ENCODE assay signal across 17 cellular contexts in the genomic region with DNA sequence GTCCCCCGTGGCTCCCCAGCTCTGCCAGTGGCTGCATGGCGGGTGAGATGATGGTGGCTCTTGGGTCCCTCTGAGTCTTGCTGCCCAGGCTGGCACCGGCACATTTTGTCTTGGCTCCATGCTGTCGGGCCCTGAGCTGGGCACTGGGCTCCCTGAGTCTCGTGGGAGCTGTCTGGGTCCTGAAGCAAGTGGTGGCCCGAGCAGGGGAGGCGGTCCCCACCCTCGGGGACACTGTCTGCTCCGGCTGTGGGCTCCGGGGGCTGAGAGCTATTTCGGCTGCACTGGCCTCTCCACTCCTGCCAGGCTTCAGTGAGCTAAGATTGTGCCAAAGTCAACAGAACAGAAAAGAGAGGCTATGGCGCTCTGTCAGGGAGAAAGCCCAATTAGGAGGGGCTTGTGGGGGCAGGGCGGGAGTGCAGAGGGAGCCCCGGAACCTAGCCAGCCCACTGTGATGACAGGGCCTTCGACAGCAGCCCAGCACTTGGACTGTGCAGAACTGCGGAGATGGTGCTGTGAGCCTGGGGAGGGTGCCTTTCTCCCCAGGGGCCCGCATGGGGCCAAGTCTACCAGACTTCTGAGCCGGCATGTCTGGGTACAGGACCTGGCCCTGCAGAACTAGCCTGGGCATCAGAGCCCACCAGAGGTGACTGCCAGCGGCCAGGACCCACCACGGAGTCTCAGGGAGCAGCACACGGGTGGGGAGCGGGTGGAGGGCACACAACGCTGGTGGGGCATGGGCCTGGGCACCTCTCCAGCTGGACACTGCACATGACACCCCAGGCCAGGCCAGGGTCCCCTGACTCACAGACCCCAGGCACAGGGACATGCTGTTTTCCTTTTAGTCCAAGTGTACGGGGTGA. TPM values are rescaled to one million over a fixed set of nuclear protein-coding genes. Genes with fewer than 3 reads are reported as not detected.
DNase-seq lines count a peak whose midpoint lies in the region; ATAC-seq, FAIRE-seq and TF ChIP-seq lines count a peak whose summit lies in the region.
"Had no signal": no experiment of that assay in that cellular context is flagged by ENCODE, and none has a peak within 500 bp of the region (broad histone marks: within the 10 kb centered on the region; RNA-seq: fewer than 3 reads in every experiment).

No MANE protein-coding gene starts in this region.

- H2BK15ac ChIP-seq in mesenchymal stem cell (ENCODE audit: low read depth, poor library complexity, severe bottlenecking), result peak overlapping the region; percentile 8

- no peak overlapping the region for H3K23ac ChIP-seq in mesenchymal stem cell (ENCODE audit: low read length in 2 of 2)

- H3K79me2 ChIP-seq in K562 (ENCODE audit: control insufficient read depth, insufficient read depth, low read length), result no peaks in the 10 kb centered on the region

- TF ChIP-seq EP300 in K562 (IDR thresholded peaks at IDR 0.05; ENCODE audit: low read length), result no peak

- peaks cover 5% of the 10 kb centered on the region for H3K4me1 ChIP-seq in cardiac muscle cell (ENCODE audit: low read depth)
- peaks cover 0 to 10% of the 10 kb centered on the region in 2 donors for H3K4me1 ChIP-seq in right atrium auricular region
- peaks cover 0 to 51% of the 10 kb centered on the region in 2 experiments; a peak in 2 of 5 replicates for H3K4me1 ChIP-seq in K562 (replicated peaks in 1 of 2; ENCODE audit: control insufficient read depth in 2 of 2, insufficient read depth in 2 of 2, low read length in 2 of 2)
- H3K4me1 ChIP-seq in mesenchymal stem cell (ENCODE audit: control insufficient read depth, insufficient read depth, low read depth, low read length), result peaks cover 8% of the 10 kb centered on the region
- peaks cover 0 to 10% (median 0%) of the 10 kb centered on the region in 3 donors for H3K4me1 ChIP-seq in esophagus squamous epithelium
- H3K4me1 ChIP-seq: vagina had no signal

- TF ChIP-seq RAD21 in K562 (CRISPR knock-in tag; conservative IDR thresholded peaks at IDR 0.05 in 1 of 2, IDR thresholded peaks at IDR 0.05 in 1 of 2), result no peak

- no peak overlapping the region for H2BK5ac ChIP-seq in mesenchymal stem cell (ENCODE audit: low read depth, low read length, poor library complexity, severe bottlenecking)

- no peak overlapping the region for H3K14ac ChIP-seq in mesenchymal stem cell (ENCODE audit: low read length in 2 of 2)

- H3K4me2 ChIP-seq in K562 (ENCODE audit: insufficient read depth, low read length) (no peak overlapping the region), mesenchymal stem cell (ENCODE audit: low read length, poor library complexity, severe bottlenecking) (no peak overlapping the region)

- H3K4me3 ChIP-seq in cardiac muscle cell (no peak overlapping the region), right atrium auricular region (no peak overlapping the region), K562 (no peak overlapping the region), mesenchymal stem cell (ENCODE audit: insufficient read depth in 1 of 2, low read depth in 1 of 2, low read length in 2 of 2) (no peak overlapping the region), esophagus squamous epithelium (no peak overlapping the region)
- H3K4me3 ChIP-seq: vagina had no signal

- intact Hi-C loops in K562 (cut with micrococcal nuclease) (loop anchor here (10.0 kb wide), 1 partner anchor 255 kb away; no protein-coding TSS in a partner anchor), esophagus squamous epithelium (cut with DNase I) (loop anchor here (10.0 kb wide), 1 partner anchor 65 kb away; no protein-coding TSS in a partner anchor)

- TF ChIP-seq CTCF in cardiac muscle cell (IDR thresholded peaks at IDR 0.05; ENCODE audit: low read depth, low read length), result no peak
- no peak for TF ChIP-seq CTCF in right atrium auricular region (IDR thresholded peaks at IDR 0.05)
- no peak for TF ChIP-seq CTCF in K562 (IDR thresholded peaks at IDR 0.05 in 2 of 3, conservative IDR thresholded peaks at IDR 0.05 in 1 of 3; ENCODE audit: insufficient read depth in 2 of 3, low read depth in 1 of 3, low read length in 3 of 3)
- no peak for TF ChIP-seq CTCF in esophagus squamous epithelium (IDR thresholded peaks at IDR 0.05)

- no peak overlapping the region for H4K91ac ChIP-seq in mesenchymal stem cell (ENCODE audit: low read length)

- H2AFZ ChIP-seq in K562 (ENCODE audit: low read depth, low read length) (no peak overlapping the region), mesenchymal stem cell (ENCODE audit: low read depth, low read length) (no peak overlapping the region)

- no peak overlapping the region for H4K8ac ChIP-seq in mesenchymal stem cell (ENCODE audit: low read length)

- no peaks in the 10 kb centered on the region for H3K9me3 ChIP-seq in cardiac muscle cell (ENCODE audit: low read depth)
- no peaks in the 10 kb centered on the region for H3K9me3 ChIP-seq in right atrium auricular region
- peaks cover 7% of the 10 kb centered on the region; the same call in 1 of the 2 replicates for H3K9me3 ChIP-seq in K562 (replicated peaks; ENCODE audit: control insufficient read depth, insufficient read depth, low read depth, low read length)
- no peaks in the 10 kb centered on the region for H3K9me3 ChIP-seq in mesenchymal stem cell (ENCODE audit: control insufficient read depth, low read length)
- no peaks in the 10 kb centered on the region for H3K9me3 ChIP-seq in esophagus squamous epithelium
- H3K9me3 ChIP-seq: vagina had no signal

- H3K18ac ChIP-seq in mesenchymal stem cell (ENCODE audit: low read depth in 1 of 2, low read length in 2 of 2), result no peak overlapping the region

- under 1% methylated on average over 24 of the region's 24 CpGs for WGBS in K562 (ENCODE audit: insufficient coverage, low coverage, missing lambda C conversion rate)
- 83% methylated on average over 24 of the region's 24 CpGs for WGBS in mesenchymal stem cell
- WGBS in esophagus squamous epithelium, 2 donors, result 27 to 30% methylated on average over 6 to 7 of the region's 24 CpGs

- H3K27me3 ChIP-seq in cardiac muscle cell, result no peaks in the 10 kb centered on the region
- H3K27me3 ChIP-seq in right atrium auricular region, result no peaks in the 10 kb centered on the region
- H3K27me3 ChIP-seq in K562 (ENCODE audit: control insufficient read depth in 2 of 2, insufficient read depth in 2 of 2, low read length in 2 of 2), result peaks cover 81 to 99% of the 10 kb centered on the region in 2 experiments
- H3K27me3 ChIP-seq in mesenchymal stem cell (ENCODE audit: control insufficient read depth in 1 of 2, insufficient read depth in 1 of 2, low read length in 2 of 2), result peaks cover 10 to 58% of the 10 kb centered on the region in 2 experiments
- H3K27me3 ChIP-seq in esophagus squamous epithelium, result peaks cover 0 to 16% (median 0%) of the 10 kb centered on the region in 4 donors
- H3K27me3 ChIP-seq: vagina had no signal

- in situ Hi-C loops in K562 (cut with MboI), result no loop called here

- CTCF ChIA-PET in K562 (lab: Yijun Ruan, JAX; ENCODE audit: low intra/inter-chr PET ratio), result no interaction called here

- ATAC-seq in K562 (no peak), GM18861 (IDR thresholded peaks at IDR 0.05; ENCODE audit: unreplicated experiment) (no peak)
- ATAC-seq: activated CD8-positive, alpha-beta T cell treated with anti-CD3 and anti-CD28 coated beads, Interleukin-2, amount 10 ng/mL, durations not matched to agents 7 days and 5 days; activated T-cell treated with anti-CD3 and anti-CD28 coated beads, Interleukin-2, amount 50 U/mL, for 4 hours had no signal

- no TSS peak for BruUV-seq in K562 (replicated peaks; lab: Mats Ljungman, UMichigan)

- DNase-seq in cardiac muscle cell (ENCODE audit: low read depth in 1 of 2, low spot score in 1 of 2), result peak; percentile 11 to 19
- no peak for DNase-seq in right atrium auricular region (ENCODE audit: low spot score)
- DNase-seq in K562 (ENCODE audit: extremely low read depth in 1 of 4, low spot score in 3 of 4), result no peak
- DNase-seq in mesenchymal stem cell, result no peak
- DNase-seq in activated T-cell treated with anti-CD3 and anti-CD28 coated beads, Interleukin-2, amount 50 U/mL, for 1 hour, result no peak
- no peak for DNase-seq in esophagus squamous epithelium (lab: John Stamatoyannopoulos, UW)
- no peak for DNase-seq in NCI-H748 (lab: John Stamatoyannopoulos, UW; ENCODE audit: unreplicated experiment)
- DNase-seq: activated CD4-positive, CD25-positive, alpha-beta regulatory T cell treated with anti-CD3 and anti-CD28 coated beads, Interleukin-2, amount 50 U/mL, for 72 hours; activated CD8-positive, alpha-beta T cell treated with anti-CD3 and anti-CD28 coated beads, Interleukin-2, amount 10 ng/mL, durations not matched to agents 7 days and 5 days; activated naive CD4-positive, alpha-beta T cell treated with anti-CD3 and anti-CD28 coated beads for 36 hours; activated T-cell treated with anti-CD3 and anti-CD28 coated beads, Interleukin-2, amount 50 U/mL, for 4 hours; effector memory CD4-positive, alpha-beta T cell; GF-D8; NCI-H187 treated with DMSO at 0.1 percent for 48 hours; NCI-H524 treated with DMSO at 0.1 percent for 48 hours had no signal

- no peak overlapping the region for H2BK12ac ChIP-seq in mesenchymal stem cell (ENCODE audit: low read length in 2 of 2)

- H3K27ac ChIP-seq in cardiac muscle cell (no peak overlapping the region), right atrium auricular region (no peak overlapping the region), K562 (ENCODE audit: extremely low read depth, low read depth, low read length) (no peak overlapping the region), mesenchymal stem cell (ENCODE audit: low read length, poor library complexity, severe bottlenecking) (no peak overlapping the region), esophagus squamous epithelium (no peak overlapping the region)
- H3K27ac ChIP-seq: vagina had no signal

- no peak overlapping the region for H2BK120ac ChIP-seq in mesenchymal stem cell (ENCODE audit: low read depth, low read length)

- no peak for FAIRE-seq in K562 (lab: Jason Lieb, UNC)

- H3K9ac ChIP-seq in K562 (ENCODE audit: insufficient read depth in 1 of 2, low read depth in 2 of 2, low read length in 2 of 2) (peak overlapping the region in 1 of 2 experiments; percentile 7; a peak in 1 of 4 replicates), mesenchymal stem cell (ENCODE audit: low read length) (no peak overlapping the region)

- H3K4ac ChIP-seq in mesenchymal stem cell (ENCODE audit: low read depth in 1 of 2, low read length in 2 of 2), result no peak overlapping the region

- POLR2A ChIA-PET in K562 (lab: Yijun Ruan, JAX), result interaction anchor here (0.6 to 5.0 kb wide), 12 partner anchors 8 to 728 kb away, joined by 3 to 30 read pairs (median 3); no protein-coding TSS in a partner anchor

- H3K9me1 ChIP-seq in K562 (ENCODE audit: control insufficient read depth, insufficient read depth, low read length), result peaks cover 7% of the 10 kb centered on the region

- H3K79me1 ChIP-seq in mesenchymal stem cell (replicated peaks; ENCODE audit: low read length, poor library complexity, severe bottlenecking), result no peaks in the 10 kb centered on the region

- H3K36me3 ChIP-seq in cardiac muscle cell (no peaks in the 10 kb centered on the region), right atrium auricular region (no peaks in the 10 kb centered on the region), K562 (ENCODE audit: control insufficient read depth, insufficient read depth, low read length) (no peaks in the 10 kb centered on the region), mesenchymal stem cell (ENCODE audit: control insufficient read depth in 1 of 2, insufficient read depth in 2 of 2, low read depth in 1 of 2, low read length in 2 of 2) (no peaks in the 10 kb centered on the region), esophagus squamous epithelium (no peaks in the 10 kb centered on the region)
- H3K36me3 ChIP-seq: vagina had no signal

- no peak overlapping the region for H2AK5ac ChIP-seq in mesenchymal stem cell (ENCODE audit: low read length, severe bottlenecking)

- no peak for TF ChIP-seq POLR2A in K562 (conservative IDR thresholded peaks at IDR 0.05)
- TF ChIP-seq POLR2A in esophagus squamous epithelium (IDR thresholded peaks at IDR 0.05), result no peak

- H4K20me1 ChIP-seq in K562 (replicated peaks; ENCODE audit: control insufficient read depth, insufficient read depth, low read length), result peaks cover 57% of the 10 kb centered on the region

RNA-seq across cellular contexts. Expression of gene RTN4R, which starts 38.0 kb away (rescaled TPM):
- total RNA-seq in cardiac muscle cell (5.3 and 9.8 TPM in 2 replicates), right atrium auricular region (1 to 10 TPM; 1.0 to 2.0 TPM), K562 (2014; rRNA removed) (1.5 and 2.3 TPM in 2 replicates), K562 (2014; rRNA removed; fragmentation: Illumina TruSeq; extraction: Trizol) (not detected in 2 replicates), K562 (2015; rRNA removed; fragmentation: Illumina TruSeq; extraction: Trizol) (0.41 and 0.43 TPM in 2 replicates), K562 (2021) (2.8 and 3.0 TPM in 2 replicates), esophagus squamous epithelium (1 to 10 TPM in 3 of 4 donors, under 1 TPM in 1; 0.97 to 3.9 (median 2.5) TPM)
- polyA plus RNA-seq in cardiac muscle cell (5.2 and 7.4 TPM in 2 replicates), K562 (2011; rRNA removed) (1.3 and 4.4 TPM in 2 replicates), K562 (2014; fragmentation: Illumina TruSeq; extraction: Trizol) (0.46 TPM in 1 of 2 replicates, not detected in the other), K562 (2014; fragmentation: Nextera tagmentation; extraction: Ambion mirVana) (under 1 TPM in 1 of 2 experiments, not detected in 1; 0.04 TPM), K562 (2014; rRNA removed) (1.2 and 2.3 TPM in 2 replicates)
- 0.62 and 4.8 TPM in 2 replicates for total RNA-seq in K562 (2011; cell fraction: chromatin; rRNA removed; ENCODE audit: low replicate concordance)
- total RNA-seq in K562 (2011; cell fraction: nucleolus; rRNA removed), result 7.4 and 9.8 TPM in 2 replicates
- 3.2 and 3.7 TPM in 2 replicates for total RNA-seq in K562 (2011; cell fraction: nucleoplasm; rRNA removed)
- 5.9 and 9.9 TPM in 2 replicates for polyA plus RNA-seq in K562 (2011; cell fraction: cytosol; rRNA removed)
- 2.9 and 3.5 TPM in 2 replicates for polyA plus RNA-seq in K562 (2011; cell fraction: nucleus; rRNA removed)
- 2.9 and 4.6 TPM in 2 replicates for polyA plus RNA-seq in K562 (2012)
- 1.0 and 1.5 TPM in 2 replicates for polyA minus RNA-seq in K562 (2011; rRNA and poly(A)+ RNA removed)
- 5.1 and 13.6 TPM in 2 replicates for polyA minus RNA-seq in K562 (2011; cell fraction: cytosol; rRNA and poly(A)+ RNA removed)
- polyA minus RNA-seq in K562 (2011; cell fraction: nucleus; rRNA and poly(A)+ RNA removed), result 0.40 and 1.3 TPM in 2 replicates
- polyA plus RNA-seq in mesenchymal stem cell (2013, experiment 1 of 2), result 0.79 TPM
- 0.93 TPM for polyA plus RNA-seq in mesenchymal stem cell (2013, experiment 2 of 2)

Comparison
In these comparisons a context has a peak if more than half of its experiments do, and no peak if none do; other contexts are left out.
1. DNase-seq: peak in cardiac muscle cell (2 of 2); none in right atrium auricular region (single experiment), K562 (0 of 4), mesenchymal stem cell (single experiment), activated T-cell treated with anti-CD3 and anti-CD28 coated beads, Interleukin-2, amount 50 U/mL, for 1 hour (single experiment), esophagus squamous epithelium (single experiment) and NCI-H748 (single experiment).